24 cellular contexts compared by ENCODE assay signal in genomic region chr20:955656-956055, GRCh38. TPM values are rescaled to one million over a fixed set of nuclear protein-coding genes. Genes with fewer than 3 reads are reported as not detected.
"Had no signal": no experiment of that assay in that cellular context is flagged by ENCODE, and none has a peak within 500 bp of the region (broad histone marks: within the 10 kb centered on the region; RNA-seq: fewer than 3 reads in every experiment).

No MANE protein-coding gene starts in this region.

- H3K4me3 Mint-ChIP-seq: immature natural killer cell; nephron; neural crest cell; stimulated activated naive B cell treated with anti-CD40 and anti-IgM and Interleukin-4, amounts not matched to agents 10 μg/mL and 1 μg/mL and 100 μg/mL, for 72 hours had no signal

- H3K36me3 Mint-ChIP-seq: immature natural killer cell; naive thymus-derived CD8-positive, alpha-beta T cell; stimulated activated naive B cell treated with anti-CD40 and anti-IgM and Interleukin-4, amounts not matched to agents 10 μg/mL and 1 μg/mL and 100 μg/mL, for 72 hours had no signal

- H3K4me3 ChIP-seq: left lung, lower lobe of right lung, pancreas, psoas muscle, smooth muscle cell, stomach, testis, thyroid gland, transverse colon, upper lobe of left lung, vagina had no signal

- H3K4me2 ChIP-seq: smooth muscle cell had no signal

- H3K27me3 ChIP-seq: testis, thyroid gland, upper lobe of left lung, vagina had no signal

- H3K36me3 ChIP-seq: left lung, lower lobe of right lung, pancreas, stomach, thyroid gland, transverse colon, upper lobe of left lung, vagina had no signal

- FAIRE-seq: islet of Langerhans, kidney, pancreas had no signal

- H3K27ac ChIP-seq: left lung, lower lobe of right lung, pancreas, psoas muscle, stomach, testis, thyroid gland, transverse colon, upper lobe of left lung, vagina had no signal

- H3K9me3 Mint-ChIP-seq: naive thymus-derived CD8-positive, alpha-beta T cell; nephron; neural crest cell; stimulated activated naive B cell treated with anti-CD40 and anti-IgM and Interleukin-4, amounts not matched to agents 10 μg/mL and 1 μg/mL and 100 μg/mL, for 72 hours had no signal

- H3K4me1 ChIP-seq: lower lobe of right lung, pancreas, psoas muscle, testis, vagina had no signal

- H3K4me1 Mint-ChIP-seq: nephron, neural crest cell had no signal

- H3K9me3 ChIP-seq: left lung, lower lobe of right lung, pancreas, psoas muscle, stomach, testis, thyroid gland, transverse colon, upper lobe of left lung, vagina had no signal

- H3K27ac Mint-ChIP-seq: immature natural killer cell; naive thymus-derived CD8-positive, alpha-beta T cell; stimulated activated naive B cell treated with anti-CD40 and anti-IgM and Interleukin-4, amounts not matched to agents 10 μg/mL and 1 μg/mL and 100 μg/mL, for 72 hours had no signal

RNA-seq across cellular contexts. Expression of gene ANGPT4, which starts 39.5 kb away (rescaled TPM):
- total RNA-seq: left colon; naive thymus-derived CD8-positive, alpha-beta T cell; smooth muscle cell had no signal
- polyA plus RNA-seq: immature natural killer cell; naive thymus-derived CD8-positive, alpha-beta T cell had no signal

RNA-seq across cellular contexts. Expression of gene RSPO4, which starts 46.5 kb away (rescaled TPM):
- total RNA-seq: liver, mammary epithelial cell, neural crest cell, osteoblast, skeletal muscle tissue, stomach, transverse colon, urinary bladder, vagina had no signal
- polyA plus RNA-seq: immature natural killer cell; liver; naive thymus-derived CD8-positive, alpha-beta T cell had no signal
